ENCODE assay signal across 2 cellular contexts in genomic region chr9:105282870-105283621, GRCh38.
TF ChIP-seq lines count a peak whose summit lies in the region.

No MANE protein-coding gene starts in this region.

TF ChIP-seq in WTC11, 78 proteins besides CTCF, POLR2A, EP300 and RAD21:
- TF ChIP-seq ZNF138 (CRISPR knock-in tag; conservative IDR thresholded peaks at IDR 0.05): no peak

TF ChIP-seq in HepG2, 621 proteins besides CTCF, POLR2A, EP300 and RAD21 (continued from another document):
- TF ChIP-seq ZNF331 (CRISPR knock-in tag; IDR thresholded peaks at IDR 0.05) (no peak), ZC3H13 (CRISPR knock-in tag; IDR thresholded peaks at IDR 0.05) (no peak), HOMEZ (CRISPR knock-in tag; IDR thresholded peaks at IDR 0.05; ENCODE audit: low read depth) (0 out of 2 replicates have a peak, but pooled peaks have one; percentile 25), MYNN (CRISPR knock-in tag; IDR thresholded peaks at IDR 0.05; ENCODE audit: low read depth) (no peak), ARID5B (CRISPR knock-in tag; IDR thresholded peaks at IDR 0.05) (no peak), HNF4A (CRISPR knock-in tag; IDR thresholded peaks at IDR 0.05) (peak; percentile 73), ATF6 (CRISPR knock-in tag; conservative IDR thresholded peaks at IDR 0.05) (no peak), ZNF580 (CRISPR knock-in tag; IDR thresholded peaks at IDR 0.05; ENCODE audit: borderline replicate concordance, low read depth) (peak; percentile 32; the same call in 1 of the 2 replicates), ZMYM4 (CRISPR knock-in tag; IDR thresholded peaks at IDR 0.05) (peak; percentile 54; the same call in 1 of the 2 replicates), ATF1 (CRISPR knock-in tag; IDR thresholded peaks at IDR 0.05) (no peak), ZNF644 (CRISPR knock-in tag; IDR thresholded peaks at IDR 0.05; ENCODE audit: low read depth) (0 out of 2 replicates have a peak, but pooled peaks have one; percentile 16), RNF2 (conservative IDR thresholded peaks at IDR 0.05; ENCODE audit: low read depth) (no peak)
